Comparison of ENCODE assay signal across 24 cellular contexts in the genomic region with DNA sequence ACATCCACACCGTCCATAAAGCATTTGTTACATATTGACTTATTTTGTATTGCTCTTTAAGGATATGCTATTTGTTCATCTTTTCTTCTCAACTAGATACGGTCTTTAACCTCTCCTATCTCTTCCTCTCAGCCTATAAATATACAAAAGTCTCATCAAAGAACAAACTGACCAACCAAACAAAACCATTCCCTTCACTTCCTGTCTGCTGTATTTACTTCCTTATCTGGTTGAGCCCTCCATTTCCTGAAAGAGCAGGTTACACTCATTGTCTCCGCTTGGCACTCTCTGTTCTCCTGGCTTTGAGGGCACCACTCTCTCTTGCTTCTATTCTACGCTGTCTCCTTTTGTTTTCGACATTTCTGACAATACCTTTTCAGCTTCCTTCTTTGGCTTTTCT.
"Had no signal": no experiment of that assay in that cellular context is flagged by ENCODE, and none has a peak within 500 bp of the region (broad histone marks: within the 10 kb centered on the region; RNA-seq: fewer than 3 reads in every experiment).

No MANE protein-coding gene starts in this region.

- H3K4me3 Mint-ChIP-seq: activated T-cell treated with anti-CD3 and anti-CD28 coated beads, Interleukin-2, amount 50 U/mL, for 72 hours; naive thymus-derived CD4-positive, alpha-beta T cell; neural progenitor cell had no signal

- H2AFZ ChIP-seq: neural progenitor cell had no signal

- H3K36me3 Mint-ChIP-seq: naive thymus-derived CD4-positive, alpha-beta T cell; neural progenitor cell had no signal

- DNase-seq: activated CD4-positive, alpha-beta T cell treated with anti-CD3 and anti-CD28 coated beads, Interleukin-2, amount 50 U/mL, for 4 hours; activated effector memory CD4-positive, alpha-beta T cell treated with anti-CD3 and anti-CD28 coated beads, Interleukin-2, amount 50 U/mL, for 16 hours; activated naive CD4-positive, alpha-beta T cell treated with anti-CD3 and anti-CD28 coated beads, Interleukin-2, amount 50 U/mL, for 16 hours; activated T-cell treated with anti-CD3 and anti-CD28 coated beads, Interleukin-2, amount 50 U/mL, for 72 hours; aorta; brain microvascular endothelial cell; central memory CD4-positive, alpha-beta T cell; heart right ventricle; left ventricle myocardium superior; mesenchymal stem cell; mucosa of descending colon; naive thymus-derived CD4-positive, alpha-beta T cell; ovary; psoas muscle; right lobe of liver; small intestine; stimulated activated CD4-positive, alpha-beta T cell treated with anti-CD3 and anti-CD28 coated beads, Interleukin-4, amount 100 ng/mL, for 1 hour; T1000; upper lobe of right lung; WERI-Rb-1 had no signal

- FAIRE-seq: colon, small intestine had no signal

- H3K4me1 Mint-ChIP-seq: neural progenitor cell had no signal

- H3K27ac Mint-ChIP-seq: activated T-cell treated with anti-CD3 and anti-CD28 coated beads, Interleukin-2, amount 50 U/mL, for 72 hours; naive thymus-derived CD4-positive, alpha-beta T cell; neural progenitor cell had no signal

- H3K4me2 ChIP-seq: neural progenitor cell had no signal

- H3K27me3 ChIP-seq: brain microvascular endothelial cell, gastroesophageal sphincter, heart right ventricle, neural progenitor cell, ovary, right lobe of liver, upper lobe of right lung had no signal

- ATAC-seq: activated T-cell treated with anti-CD3 and anti-CD28 coated beads, Interleukin-2, amount 50 U/mL, for 72 hours; gastroesophageal sphincter; heart right ventricle; left ventricle myocardium superior; mucosa of descending colon; naive thymus-derived CD4-positive, alpha-beta T cell; psoas muscle; right lobe of liver; upper lobe of right lung had no signal

- H3K9ac ChIP-seq: neural progenitor cell had no signal

- H3K4me1 ChIP-seq: gastroesophageal sphincter, neural progenitor cell, psoas muscle, right lobe of liver, upper lobe of right lung had no signal

- H3K27me3 Mint-ChIP-seq: naive thymus-derived CD4-positive, alpha-beta T cell had no signal

- H3K27ac ChIP-seq: brain microvascular endothelial cell, gastroesophageal sphincter, neural progenitor cell, ovary, psoas muscle, right lobe of liver, thoracic aorta, upper lobe of right lung, WERI-Rb-1 had no signal

- H3K36me3 ChIP-seq: brain microvascular endothelial cell, gastroesophageal sphincter, heart right ventricle, neural progenitor cell, ovary, right lobe of liver, thoracic aorta, upper lobe of right lung, WERI-Rb-1 had no signal

- H3K4me3 ChIP-seq: gastroesophageal sphincter, heart right ventricle, mucosa of descending colon, neural progenitor cell, ovary, psoas muscle, right lobe of liver, thoracic aorta, upper lobe of right lung had no signal

- H3K9me3 ChIP-seq: ovary, psoas muscle, right lobe of liver, thoracic aorta, upper lobe of right lung had no signal

- H3K9me3 Mint-ChIP-seq: neural progenitor cell had no signal
